Comparison of ENCODE assay signal across 11 cellular contexts in genomic region chr6:152975204-152975915, GRCh38. TPM values are rescaled to one million over a fixed set of nuclear protein-coding genes. Genes with fewer than 3 reads are reported as not detected.
A peak's percentile ranks its signal among the peaks of the same experiment; 100 is the strongest.
DNase-seq lines count a peak whose midpoint lies in the region; ATAC-seq, FAIRE-seq and TF ChIP-seq lines count a peak whose summit lies in the region.
"Had no signal": no experiment of that assay in that cellular context is flagged by ENCODE, and none has a peak within 500 bp of the region (broad histone marks: within the 10 kb centered on the region; RNA-seq: fewer than 3 reads in every experiment).

No MANE protein-coding gene starts in this region.

- peak overlapping the region; percentile 1 for H3K27ac Mint-ChIP-seq in activated T-helper 1 cell treated with anti-CD3 and anti-CD28 coated beads, Interleukin-12 subunit alpha, Interleukin-12 subunit beta, Interleukin-2, Interleukin-4 antibody, amounts not matched to agents 30 ng/mL and 10 ng/mL and 1 ng/mL, durations not matched to agents 14 hours and 24 hours and 36 hours
- no peak overlapping the region for H3K27ac Mint-ChIP-seq in neural progenitor cell
- no peak overlapping the region for H3K27ac Mint-ChIP-seq in stimulated activated naive B cell treated with anti-CD40 and anti-IgM and Interleukin-4, amounts not matched to agents 10 μg/mL and 1 μg/mL and 100 μg/mL, for 72 hours
- H3K27ac Mint-ChIP-seq: mesothelial cell of epicardium had no signal

- peaks cover 2% of the 10 kb centered on the region for H3K9me3 ChIP-seq in neural progenitor cell (ENCODE audit: low read depth)
- no peaks in the 10 kb centered on the region for H3K9me3 ChIP-seq in kidney (ENCODE audit: control insufficient read depth in 1 of 2, low read length in 2 of 2)
- H3K9me3 ChIP-seq: Peyer's patch had no signal

- peaks cover 67% of the 10 kb centered on the region for H3K4me1 Mint-ChIP-seq in activated T-helper 1 cell treated with anti-CD3 and anti-CD28 coated beads, Interleukin-12 subunit alpha, Interleukin-12 subunit beta, Interleukin-2, Interleukin-4 antibody, amounts not matched to agents 30 ng/mL and 10 ng/mL and 1 ng/mL, durations not matched to agents 14 hours and 24 hours and 36 hours (ENCODE audit: low read depth)
- H3K4me1 Mint-ChIP-seq in neural progenitor cell: peaks cover 25% of the 10 kb centered on the region
- peaks cover 10 to 12% of the 10 kb centered on the region in 2 donors for H3K4me1 Mint-ChIP-seq in stimulated activated naive B cell treated with anti-CD40 and anti-IgM and Interleukin-4, amounts not matched to agents 10 μg/mL and 1 μg/mL and 100 μg/mL, for 72 hours

- H4K20me1 ChIP-seq in neural progenitor cell (ENCODE audit: low read depth): peaks cover 77% of the 10 kb centered on the region

- H3K4me3 ChIP-seq in neural progenitor cell: peak overlapping the region; percentile 23
- H3K4me3 ChIP-seq in kidney (ENCODE audit: low read length in 2 of 2): no peak overlapping the region
- H3K4me3 ChIP-seq: Peyer's patch had no signal

- H3K27me3 Mint-ChIP-seq in activated T-helper 1 cell treated with anti-CD3 and anti-CD28 coated beads, Interleukin-12 subunit alpha, Interleukin-12 subunit beta, Interleukin-2, Interleukin-4 antibody, amounts not matched to agents 30 ng/mL and 10 ng/mL and 1 ng/mL, durations not matched to agents 14 hours and 24 hours and 36 hours (ENCODE audit: insufficient read depth): no peaks in the 10 kb centered on the region
- no peaks in the 10 kb centered on the region for H3K27me3 Mint-ChIP-seq in neural progenitor cell (ENCODE audit: insufficient read depth, low read depth)
- H3K27me3 Mint-ChIP-seq in stimulated activated naive B cell treated with anti-CD40 and anti-IgM and Interleukin-4, amounts not matched to agents 10 μg/mL and 1 μg/mL and 100 μg/mL, for 72 hours: no peaks in the 10 kb centered on the region

- DNase-seq in activated T-helper 1 cell treated with anti-CD3 and anti-CD28 coated beads, Interleukin-12 subunit alpha, Interleukin-12 subunit beta, Interleukin-2, Interleukin-4 antibody, amounts not matched to agents 30 ng/mL and 10 ng/mL and 1 ng/mL, durations not matched to agents 14 hours and 24 hours and 36 hours (ENCODE audit: low spot score): peak; percentile 7
- DNase-seq in neural progenitor cell (ENCODE audit: low spot score) (no peak), retina (no peak), NCI-H1436 treated with DMSO at 0.1 percent for 48 hours (lab: John Stamatoyannopoulos, UW) (no peak), kidney (no peak)
- DNase-seq in stimulated activated naive B cell treated with anti-CD40 and anti-IgM and Interleukin-4, amounts not matched to agents 10 μg/mL and 1 μg/mL and 100 μg/mL, for 72 hours: no peak
- DNase-seq: Peyer's patch; stimulated activated CD4-positive, alpha-beta T cell treated with anti-CD3 and anti-CD28 coated beads, Interleukin-1b, Interleukin-23, amount 100 ng/mL, for 48 hours had no signal

- H3K36me3 Mint-ChIP-seq in activated T-helper 1 cell treated with anti-CD3 and anti-CD28 coated beads, Interleukin-12 subunit alpha, Interleukin-12 subunit beta, Interleukin-2, Interleukin-4 antibody, amounts not matched to agents 30 ng/mL and 10 ng/mL and 1 ng/mL, durations not matched to agents 14 hours and 24 hours and 36 hours (ENCODE audit: low read depth): peaks cover 53% of the 10 kb centered on the region
- H3K36me3 Mint-ChIP-seq in neural progenitor cell: peaks cover 73% of the 10 kb centered on the region
- H3K36me3 Mint-ChIP-seq in stimulated activated naive B cell treated with anti-CD40 and anti-IgM and Interleukin-4, amounts not matched to agents 10 μg/mL and 1 μg/mL and 100 μg/mL, for 72 hours: peaks cover 19 to 36% of the 10 kb centered on the region in 2 donors

- H3K4me1 ChIP-seq in neural progenitor cell (peaks cover 65% of the 10 kb centered on the region), kidney (ENCODE audit: control insufficient read depth in 1 of 2, insufficient read depth in 1 of 2, low read depth in 1 of 2, low read length in 2 of 2) (no peaks in the 10 kb centered on the region)
- H3K4me1 ChIP-seq: Peyer's patch had no signal

- H3K4me2 ChIP-seq in neural progenitor cell: peak overlapping the region; percentile 93

- peaks cover 43% of the 10 kb centered on the region for H3F3A ChIP-seq in neural progenitor cell (ENCODE audit: low read depth)

- peaks cover 58% of the 10 kb centered on the region for H3K36me3 ChIP-seq in neural progenitor cell
- H3K36me3 ChIP-seq in kidney (ENCODE audit: control insufficient read depth in 1 of 2, insufficient read depth in 2 of 2, low read length in 2 of 2): peaks cover 0 to 2% of the 10 kb centered on the region in 2 donors

- H3K9me3 Mint-ChIP-seq in activated T-helper 1 cell treated with anti-CD3 and anti-CD28 coated beads, Interleukin-12 subunit alpha, Interleukin-12 subunit beta, Interleukin-2, Interleukin-4 antibody, amounts not matched to agents 30 ng/mL and 10 ng/mL and 1 ng/mL, durations not matched to agents 14 hours and 24 hours and 36 hours: no peaks in the 10 kb centered on the region
- H3K9me3 Mint-ChIP-seq in neural progenitor cell: peaks cover 7% of the 10 kb centered on the region
- peaks cover 0 to 2% of the 10 kb centered on the region in 2 donors for H3K9me3 Mint-ChIP-seq in stimulated activated naive B cell treated with anti-CD40 and anti-IgM and Interleukin-4, amounts not matched to agents 10 μg/mL and 1 μg/mL and 100 μg/mL, for 72 hours

- intact Hi-C loops in activated T-helper 1 cell treated with anti-CD3 and anti-CD28 coated beads, Interleukin-12 subunit alpha, Interleukin-12 subunit beta, Interleukin-2, Interleukin-4 antibody, amounts not matched to agents 30 ng/mL and 10 ng/mL and 1 ng/mL, durations not matched to agents 14 hours and 24 hours and 36 hours (cut with micrococcal nuclease): no loop called here
- intact Hi-C loops in kidney (cut with DNase I): no loop called here

- ATAC-seq in GM18867 (IDR thresholded peaks at IDR 0.05; ENCODE audit: unreplicated experiment) (peak; percentile 74), HG03097 (IDR thresholded peaks at IDR 0.05; ENCODE audit: low FRiP score, unreplicated experiment) (peak; percentile 48)
- no peak for ATAC-seq in stimulated activated naive B cell treated with anti-CD40 and anti-IgM and Interleukin-4, amounts not matched to agents 10 μg/mL and 1 μg/mL and 100 μg/mL, for 72 hours (replicated peaks)

- TF ChIP-seq CTCF in neural progenitor cell (IDR thresholded peaks at IDR 0.05) (no peak), kidney (IDR thresholded peaks at IDR 0.05; ENCODE audit: borderline replicate concordance, extremely low read depth, insufficient read depth) (no peak)

- H3K27me3 ChIP-seq in neural progenitor cell: no peaks in the 10 kb centered on the region
- H3K27me3 ChIP-seq: Peyer's patch had no signal

- peaks cover 94% of the 10 kb centered on the region for H3K79me2 ChIP-seq in neural progenitor cell (ENCODE audit: low read depth)

- H3K27ac ChIP-seq in neural progenitor cell (no peak overlapping the region), kidney (ENCODE audit: low read depth in 2 of 2, low read length in 2 of 2) (no peak overlapping the region)
- H3K27ac ChIP-seq: Peyer's patch had no signal

- H2AFZ ChIP-seq in neural progenitor cell (replicated peaks): no peak overlapping the region

- H3K9ac ChIP-seq in neural progenitor cell: no peak overlapping the region
- H3K9ac ChIP-seq in kidney (ENCODE audit: low read length in 2 of 2): no peak overlapping the region

- FAIRE-seq in kidney (lab: Jason Lieb, UNC): no peak

- H3K4me3 Mint-ChIP-seq in activated T-helper 1 cell treated with anti-CD3 and anti-CD28 coated beads, Interleukin-12 subunit alpha, Interleukin-12 subunit beta, Interleukin-2, Interleukin-4 antibody, amounts not matched to agents 30 ng/mL and 10 ng/mL and 1 ng/mL, durations not matched to agents 14 hours and 24 hours and 36 hours: peak overlapping the region; percentile 63
- H3K4me3 Mint-ChIP-seq in neural progenitor cell: no peak overlapping the region
- H3K4me3 Mint-ChIP-seq in stimulated activated naive B cell treated with anti-CD40 and anti-IgM and Interleukin-4, amounts not matched to agents 10 μg/mL and 1 μg/mL and 100 μg/mL, for 72 hours: no peak overlapping the region
- H3K4me3 Mint-ChIP-seq: mesothelial cell of epicardium had no signal

RNA-seq across cellular contexts. Expression of gene FBXO5, which starts 7.5 kb away (rescaled TPM):
- 29.4 and 33.2 TPM in 2 replicates for total RNA-seq in activated T-helper 1 cell treated with anti-CD3 and anti-CD28 coated beads, Interleukin-12 subunit alpha, Interleukin-12 subunit beta, Interleukin-2, Interleukin-4 antibody, amounts not matched to agents 30 ng/mL and 10 ng/mL and 1 ng/mL, durations not matched to agents 14 hours and 24 hours and 36 hours
- 80.7 and 111 TPM in 2 replicates for total RNA-seq in neural progenitor cell (ENCODE audit: low replicate concordance)
- 4.5 TPM for total RNA-seq in kidney
- 1.8 TPM for polyA plus RNA-seq in kidney (ENCODE audit: insufficient read depth, low read depth, low replicate concordance)

RNA-seq across cellular contexts. Expression of gene MTRF1L, which starts 27.1 kb away (rescaled TPM):
- total RNA-seq in activated T-helper 1 cell treated with anti-CD3 and anti-CD28 coated beads, Interleukin-12 subunit alpha, Interleukin-12 subunit beta, Interleukin-2, Interleukin-4 antibody, amounts not matched to agents 30 ng/mL and 10 ng/mL and 1 ng/mL, durations not matched to agents 14 hours and 24 hours and 36 hours: 22.7 and 23.2 TPM in 2 replicates
- total RNA-seq in neural progenitor cell (ENCODE audit: low replicate concordance) (23.1 and 29.0 TPM in 2 replicates), kidney (15.8 TPM)
- 19.2 TPM for polyA plus RNA-seq in kidney (ENCODE audit: insufficient read depth, low read depth, low replicate concordance)

Comparison
In these comparisons a context has a peak if more than half of its experiments do, and no peak if none do; other contexts are left out.
1. ATAC-seq: peak in GM18867 (single experiment) and HG03097 (single experiment); none in stimulated activated naive B cell treated with anti-CD40 and anti-IgM and Interleukin-4, amounts not matched to agents 10 μg/mL and 1 μg/mL and 100 μg/mL, for 72 hours (0 of 2).